23 cellular contexts compared by ENCODE assay signal in genomic region chr7:107538001-107538400, GRCh38. TPM values are rescaled to one million over a fixed set of nuclear protein-coding genes. Genes with fewer than 3 reads are reported as not detected.
A peak's percentile ranks its signal among the peaks of the same experiment; 100 is the strongest.
DNase-seq lines count a peak whose midpoint lies in the region; ATAC-seq and TF ChIP-seq lines count a peak whose summit lies in the region.
"Had no signal": no experiment of that assay in that cellular context is flagged by ENCODE, and none has a peak within 500 bp of the region (broad histone marks: within the 10 kb centered on the region; RNA-seq: fewer than 3 reads in every experiment).

No MANE protein-coding gene starts in this region.

- no peak overlapping the region for H3K27ac ChIP-seq in transverse colon
- no peak overlapping the region for H3K27ac ChIP-seq in smooth muscle cell (ENCODE audit: low read depth)
- H3K27ac ChIP-seq: coronary artery, right lobe of liver, tibial nerve had no signal

- POLR2A ChIA-PET in WTC11 (lab: Charles Lee), result no interaction called here

- H3F3A ChIP-seq in smooth muscle cell (ENCODE audit: low read depth), result no peaks in the 10 kb centered on the region

- peaks cover 12% of the 10 kb centered on the region for H3K4me1 Mint-ChIP-seq in WTC11
- H3K4me1 Mint-ChIP-seq: brain had no signal

- intact Hi-C loops in transverse colon (cut with DNase I; ENCODE audit: low total_unique reads), result no loop called here

- H3K4me3 ChIP-seq in transverse colon (no peak overlapping the region), smooth muscle cell (no peak overlapping the region)
- H3K4me3 ChIP-seq: coronary artery, right lobe of liver, tibial nerve had no signal

- H3K36me3 ChIP-seq in transverse colon (peaks cover 0 to 18% (median 0%) of the 10 kb centered on the region in 4 donors), smooth muscle cell (ENCODE audit: low read depth) (no peaks in the 10 kb centered on the region)
- H3K36me3 ChIP-seq: BE2C had no signal

- in situ Hi-C loops in transverse colon (cut with MboI; ENCODE audit: low pct_ligation_motif_present in 1 of 4, low pct_unique_long_range_greater_than_20kb in 1 of 4, low sequenced_read_pairs in 3 of 4), result no loop called here

- CTCF ChIA-PET in WTC11 (lab: Charles Lee), result no interaction called here

- peaks cover 14% of the 10 kb centered on the region for H3K36me3 Mint-ChIP-seq in WTC11

- H3K27me3 ChIP-seq in transverse colon (no peaks in the 10 kb centered on the region), smooth muscle cell (ENCODE audit: low read depth) (no peaks in the 10 kb centered on the region)
- H3K27me3 ChIP-seq: BE2C, right lobe of liver, tibial nerve had no signal

- H3K4me3 Mint-ChIP-seq in WTC11, result no peak overlapping the region
- H3K4me3 Mint-ChIP-seq: brain had no signal

- H3K9me3 Mint-ChIP-seq in WTC11, result peaks cover 11% of the 10 kb centered on the region

- TF ChIP-seq POLR2A in transverse colon (IDR thresholded peaks at IDR 0.05), result no peak

- H3K9ac ChIP-seq in smooth muscle cell (ENCODE audit: low read depth), result no peak overlapping the region
- H3K9ac ChIP-seq: SK-N-SH had no signal

- H4K20me1 ChIP-seq in smooth muscle cell (ENCODE audit: low read depth), result peaks cover 23% of the 10 kb centered on the region

- H3K9me3 ChIP-seq in transverse colon, result no peaks in the 10 kb centered on the region
- no peaks in the 10 kb centered on the region for H3K9me3 ChIP-seq in smooth muscle cell (replicated peaks; ENCODE audit: low read depth)
- H3K9me3 ChIP-seq: BE2C, right lobe of liver had no signal

- H3K4me2 ChIP-seq in smooth muscle cell, result no peak overlapping the region
- H3K4me2 ChIP-seq: SK-N-SH had no signal

- no peak overlapping the region for H2AFZ ChIP-seq in smooth muscle cell (ENCODE audit: low read depth)

- no peak for TF ChIP-seq EP300 in transverse colon (IDR thresholded peaks at IDR 0.05; ENCODE audit: low read depth)

- DNase-seq in NCI-H1436 (lab: John Stamatoyannopoulos, UW), result peak; percentile 0
- no peak for DNase-seq in NCI-H1436 treated with DMSO at 0.1 percent for 48 hours (lab: John Stamatoyannopoulos, UW)
- DNase-seq in NCI-H2107 (lab: John Stamatoyannopoulos, UW), result peak; percentile 48
- DNase-seq in WTC11 (ENCODE audit: low spot score), result no peak
- DNase-seq in transverse colon, result peak; percentile 29
- DNase-seq in stimulated activated CD4-positive, alpha-beta T cell treated with anti-CD3 and anti-CD28 coated beads, Interleukin-2, amount 100 ng/mL, for 24 hours, result no peak
- no peak for DNase-seq in smooth muscle cell (lab: John Stamatoyannopoulos, UW; ENCODE audit: unreplicated experiment)
- no peak for DNase-seq in omental fat pad (ENCODE audit: low spot score)
- DNase-seq: 8988T; activated CD4-positive, CD25-positive, alpha-beta regulatory T cell; activated T-cell treated with anti-CD3 and anti-CD28 coated beads, Interleukin-2, amount 50 U/mL, for 48 hours; BE2C; GF-D8; head of caudate nucleus; NCI-H1930; occipital lobe; right lobe of liver; SK-N-SH; stimulated activated naive CD4-positive, alpha-beta T cell had no signal

- H3K27me3 Mint-ChIP-seq in WTC11 (ENCODE audit: low read depth), result no peaks in the 10 kb centered on the region
- H3K27me3 Mint-ChIP-seq: brain had no signal

- TF ChIP-seq CTCF in WTC11 (IDR thresholded peaks at IDR 0.05) (no peak), transverse colon (IDR thresholded peaks at IDR 0.05) (no peak), smooth muscle cell (IDR thresholded peaks at IDR 0.05; ENCODE audit: borderline replicate concordance, insufficient read depth, poor library complexity, severe bottlenecking) (no peak), omental fat pad (IDR thresholded peaks at IDR 0.05) (no peak)

- H3K4me1 ChIP-seq in transverse colon (peaks cover 0 to 4% (median 0%) of the 10 kb centered on the region in 4 donors), smooth muscle cell (ENCODE audit: low read depth) (no peaks in the 10 kb centered on the region)
- H3K4me1 ChIP-seq: right lobe of liver, tibial nerve had no signal

- ATAC-seq in WTC11 (peak; percentile 47; the same call in 1 of the 2 replicates), omental fat pad (ENCODE audit: low FRiP score) (no peak)
- ATAC-seq: HCT116, right lobe of liver had no signal

- H3K27ac Mint-ChIP-seq in WTC11, result peak overlapping the region; percentile 37; the same call in 1 of the 2 replicates
- H3K27ac Mint-ChIP-seq: brain had no signal

- peaks cover 12% of the 10 kb centered on the region for H3K79me2 ChIP-seq in smooth muscle cell (ENCODE audit: low read depth)

- 33 to 67% methylated on average over 1 to 2 of the region's 2 CpGs for WGBS in transverse colon (ENCODE audit: low coverage in 1 of 2), 2 donors
- 78% methylated on average over 2 of the region's 2 CpGs for WGBS in smooth muscle cell (ENCODE audit: low lambda C conversion rate)

TF ChIP-seq in WTC11, 78 proteins besides CTCF, POLR2A, EP300 and RAD21 (continues in another document):
- no peak for TF ChIP-seq E2F1 (CRISPR knock-in tag; IDR thresholded peaks at IDR 0.05)
- TF ChIP-seq NFYB (CRISPR knock-in tag; conservative IDR thresholded peaks at IDR 0.05; ENCODE audit: low read depth), result no peak
- TF ChIP-seq ATF6 (CRISPR knock-in tag; IDR thresholded peaks at IDR 0.05), result no peak
- no peak for TF ChIP-seq TP53 (CRISPR knock-in tag; IDR thresholded peaks at IDR 0.05)
- TF ChIP-seq USF2 (CRISPR knock-in tag; IDR thresholded peaks at IDR 0.05), result no peak
- no peak for TF ChIP-seq USF1 (CRISPR knock-in tag; IDR thresholded peaks at IDR 0.05)
- no peak for TF ChIP-seq IRF2 (CRISPR knock-in tag; IDR thresholded peaks at IDR 0.05; ENCODE audit: borderline replicate concordance, low read depth)
- no peak for TF ChIP-seq NR3C1 (CRISPR knock-in tag; conservative IDR thresholded peaks at IDR 0.05; ENCODE audit: low read depth)
- no peak for TF ChIP-seq MLX (CRISPR knock-in tag; IDR thresholded peaks at IDR 0.05)

RNA-seq across cellular contexts. Expression of gene COG5, which starts 25.7 kb away (rescaled TPM):
- total RNA-seq in WTC11 (2021), result 23.3 to 24.5 TPM (median 23.8 TPM) in 3 replicates
- 10 to 100 TPM; 15.7 to 48.2 (median 35.7) TPM for total RNA-seq in transverse colon
- total RNA-seq in smooth muscle cell, result 44.3 and 71.3 TPM in 2 replicates
- 18.4 and 24.3 TPM in 2 replicates for polyA plus RNA-seq in smooth muscle cell
- 10 to 100 TPM; 34.8 to 74.1 (median 41.2) TPM for total RNA-seq in omental fat pad

RNA-seq across cellular contexts. Expression of gene DUS4L, which starts 25.8 kb away (rescaled TPM):
- total RNA-seq in WTC11 (2021), result 10.0 to 15.3 TPM (median 10.4 TPM) in 3 replicates
- total RNA-seq in transverse colon, result 10 to 100 TPM in 1 of 4 donors, 1 to 10 TPM in 3; 1.2 to 10.2 (median 4.4) TPM
- total RNA-seq in smooth muscle cell, result 12.0 and 14.0 TPM in 2 replicates
- 5.1 and 5.8 TPM in 2 replicates for polyA plus RNA-seq in smooth muscle cell
- total RNA-seq in omental fat pad, result 1 to 10 TPM; 3.5 to 9.0 (median 4.8) TPM

RNA-seq across cellular contexts. Expression of gene BCAP29, which starts 42.0 kb away (rescaled TPM):
- total RNA-seq in WTC11 (2021), result 14.5 to 19.6 TPM (median 19.0 TPM) in 3 replicates
- total RNA-seq in transverse colon, result 10 to 100 TPM in 3 of 4 donors, 1 to 10 TPM in 1; 8.6 to 96.5 (median 73.1) TPM
- 135 and 163 TPM in 2 replicates for total RNA-seq in smooth muscle cell
- 36.3 and 39.2 TPM in 2 replicates for polyA plus RNA-seq in smooth muscle cell
- 100 to 1,000 TPM in 3 of 4 donors, 10 to 100 TPM in 1; 95.8 to 154 (median 121) TPM for total RNA-seq in omental fat pad

Comparison
In these comparisons a context has a peak if more than half of its experiments do, and no peak if none do; other contexts are left out.
1. DNase-seq: peak in NCI-H1436 (single experiment), NCI-H2107 (single experiment) and transverse colon (single experiment); none in NCI-H1436 treated with DMSO at 0.1 percent for 48 hours (single experiment), WTC11 (single experiment), stimulated activated CD4-positive, alpha-beta T cell treated with anti-CD3 and anti-CD28 coated beads, Interleukin-2, amount 100 ng/mL, for 24 hours (0 of 2), smooth muscle cell (single experiment) and omental fat pad (single experiment).